ENCODE assay signal across 25 cellular contexts in the genomic region with DNA sequence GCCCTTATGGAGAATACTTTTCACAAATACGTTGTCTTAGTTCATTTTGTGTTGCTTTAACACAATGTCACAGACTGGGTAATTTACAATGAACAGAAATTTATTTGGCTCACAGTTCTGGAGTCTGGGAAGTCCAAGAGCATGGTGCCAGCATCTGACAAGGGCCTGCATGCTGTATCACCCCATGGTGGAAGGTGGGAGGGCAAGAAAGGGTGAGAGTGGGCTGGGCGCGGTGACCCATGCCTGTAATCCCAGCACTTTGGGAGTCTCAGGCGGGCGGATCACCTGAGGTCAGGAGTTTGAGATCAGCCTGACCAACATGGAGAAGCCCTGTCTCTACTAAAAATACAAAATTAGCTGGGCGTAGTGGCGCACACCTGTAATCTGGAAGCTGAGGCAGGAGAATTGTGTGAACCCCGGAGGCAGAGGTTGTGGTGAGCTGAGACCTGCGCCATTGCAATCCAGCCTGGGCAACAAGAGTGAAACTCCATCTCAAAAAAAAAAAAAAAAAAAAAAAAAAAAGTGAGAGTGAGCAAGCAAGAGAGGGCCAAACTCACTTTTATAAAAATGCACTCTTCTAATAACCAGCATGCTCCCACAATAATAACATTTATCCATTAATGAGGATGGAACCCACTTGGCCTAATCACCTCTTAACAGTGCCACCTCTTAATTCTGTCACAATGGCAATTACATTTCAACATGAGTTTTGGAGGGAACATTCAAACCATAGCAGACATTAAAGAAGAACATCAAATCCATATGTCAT.
"Had no signal": no experiment of that assay in that cellular context is flagged by ENCODE, and none has a peak within 500 bp of the region (broad histone marks: within the 10 kb centered on the region; RNA-seq: fewer than 3 reads in every experiment).

No MANE protein-coding gene starts in this region.

- H3K79me2 ChIP-seq: parathyroid adenoma had no signal

- ATAC-seq: gastrocnemius medialis; sciatic nerve; stimulated activated memory B cell treated with anti-CD40 and anti-IgM and Interleukin-4, amounts not matched to agents 10 μg/mL and 1 μg/mL and 100 μg/mL, for 72 hours had no signal

- H3K9ac ChIP-seq: parathyroid adenoma had no signal

- H3K4me3 Mint-ChIP-seq: mesothelial cell of epicardium; nephron; stimulated activated memory B cell treated with anti-CD40 and anti-IgM and Interleukin-4, amounts not matched to agents 10 μg/mL and 1 μg/mL and 100 μg/mL, for 72 hours had no signal

- H3K27ac Mint-ChIP-seq: mesothelial cell of epicardium; nephron; stimulated activated memory B cell treated with anti-CD40 and anti-IgM and Interleukin-4, amounts not matched to agents 10 μg/mL and 1 μg/mL and 100 μg/mL, for 72 hours had no signal

- H3K4me1 ChIP-seq: breast epithelium, colonic mucosa, gastrocnemius medialis, parathyroid adenoma, uterus had no signal

- H3K27me3 ChIP-seq: breast epithelium, colonic mucosa, dorsolateral prefrontal cortex, esophagus squamous epithelium, gastrocnemius medialis, stomach, suprapubic skin, transverse colon, uterus had no signal

- H3K27me3 Mint-ChIP-seq: stimulated activated memory B cell treated with anti-CD40 and anti-IgM and Interleukin-4, amounts not matched to agents 10 μg/mL and 1 μg/mL and 100 μg/mL, for 72 hours had no signal

- DNase-seq: activated CD4-positive, alpha-beta T cell treated with anti-CD3 and anti-CD28 coated beads, Interleukin-2, amount 50 U/mL, for 48 hours; activated CD4-positive, CD25-positive, alpha-beta regulatory T cell treated with anti-CD3 and anti-CD28 coated beads, Interleukin-2, amount 50 U/mL, for 72 hours; activated effector memory CD4-positive, alpha-beta T cell treated with anti-CD3 and anti-CD28 coated beads, Interleukin-2, amount 50 U/mL, for 16 hours; activated naive CD4-positive, alpha-beta T cell treated with anti-CD3 and anti-CD28 coated beads, Interleukin-2, amount 50 U/mL, for 16 hours; colonic mucosa; dorsolateral prefrontal cortex; esophagus squamous epithelium; gastrocnemius medialis; head of caudate nucleus; hypothalamus; left ventricle myocardium superior; mammary epithelial cell; small intestine; stimulated activated CD4-positive, alpha-beta T cell treated with anti-CD3 and anti-CD28 coated beads, Interleukin-2, amount 100 ng/mL, for 24 hours; stomach; transverse colon; uterus; WERI-Rb-1 had no signal

- H3K9me3 ChIP-seq: breast epithelium, colonic mucosa, esophagus squamous epithelium, gastrocnemius medialis, stomach, suprapubic skin, transverse colon, uterus had no signal

- H3K9me3 Mint-ChIP-seq: nephron; stimulated activated memory B cell treated with anti-CD40 and anti-IgM and Interleukin-4, amounts not matched to agents 10 μg/mL and 1 μg/mL and 100 μg/mL, for 72 hours had no signal

- H2AFZ ChIP-seq: parathyroid adenoma had no signal

- H3K27ac ChIP-seq: breast epithelium, colonic mucosa, esophagus squamous epithelium, gastrocnemius medialis, parathyroid adenoma, stomach, suprapubic skin, transverse colon, uterus, WERI-Rb-1 had no signal

- H3K36me3 ChIP-seq: breast epithelium, colonic mucosa, gastrocnemius medialis, stomach, suprapubic skin, transverse colon, uterus, WERI-Rb-1 had no signal

- H3K4me3 ChIP-seq: breast epithelium, colonic mucosa, dorsolateral prefrontal cortex, esophagus squamous epithelium, gastrocnemius medialis, stomach, suprapubic skin, transverse colon, uterus had no signal
